ENCODE assay signal across 1 cellular context in the genomic region with DNA sequence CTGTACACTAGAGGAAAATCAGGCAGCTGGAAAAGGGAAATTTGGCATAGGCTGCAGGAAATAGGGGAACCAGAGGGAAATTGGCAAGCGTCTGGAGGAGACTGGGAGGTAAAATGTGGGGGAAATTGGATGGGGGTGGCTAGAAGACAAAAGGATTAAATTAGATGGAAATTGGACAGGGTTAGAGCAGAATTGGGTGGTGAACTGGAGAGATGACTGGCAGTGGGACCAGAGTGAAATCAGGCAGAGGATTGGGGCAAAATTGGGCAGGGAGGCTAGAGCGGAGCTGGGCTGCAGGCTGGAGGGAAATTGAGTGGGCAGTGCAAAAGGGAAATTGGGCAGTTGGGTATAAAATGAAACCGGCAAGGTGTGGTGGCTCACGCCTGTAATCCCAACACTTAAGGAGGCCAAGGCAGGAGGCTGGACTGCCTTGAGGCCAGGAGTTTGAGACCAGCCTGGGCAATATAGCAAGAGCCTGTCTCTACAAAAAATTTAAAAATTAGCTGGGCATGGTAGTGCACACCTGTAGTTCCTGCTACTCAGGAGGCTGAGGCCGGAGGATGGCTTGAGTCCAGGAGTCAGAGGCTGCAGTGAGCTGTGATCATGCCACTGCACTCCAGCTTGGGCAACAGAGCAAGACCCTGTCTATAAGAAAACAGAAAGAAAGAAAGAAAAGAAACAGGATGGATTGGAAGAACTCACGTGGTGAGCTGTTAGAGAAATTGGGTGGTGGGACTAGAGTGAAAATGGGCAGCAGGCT.
TF ChIP-seq lines count a peak whose summit lies in the region.

No MANE protein-coding gene starts in this region.

TF ChIP-seq in A549, 52 proteins besides CTCF, POLR2A, EP300 and RAD21:
- TF ChIP-seq NR3C1 (IDR thresholded peaks at IDR 0.05) (no peak), RFX5 (IDR thresholded peaks at IDR 0.05) (no peak), ZFP36 (IDR thresholded peaks at IDR 0.05; ENCODE audit: borderline replicate concordance, partially characterized antibody) (no peak), GATA3 (IDR thresholded peaks at IDR 0.05; ENCODE audit: borderline replicate concordance) (no peak), HDAC2 (IDR thresholded peaks at IDR 0.05) (no peak), HOXB5 (CRISPR knock-in tag; IDR thresholded peaks at IDR 0.05) (no peak), CBX2 (IDR thresholded peaks at IDR 0.05; ENCODE audit: borderline replicate concordance, low read depth) (no peak), SREBF2 (IDR thresholded peaks at IDR 0.05) (no peak), CBX8 (IDR thresholded peaks at IDR 0.05) (no peak)
- TF ChIP-seq, protein P1, sequence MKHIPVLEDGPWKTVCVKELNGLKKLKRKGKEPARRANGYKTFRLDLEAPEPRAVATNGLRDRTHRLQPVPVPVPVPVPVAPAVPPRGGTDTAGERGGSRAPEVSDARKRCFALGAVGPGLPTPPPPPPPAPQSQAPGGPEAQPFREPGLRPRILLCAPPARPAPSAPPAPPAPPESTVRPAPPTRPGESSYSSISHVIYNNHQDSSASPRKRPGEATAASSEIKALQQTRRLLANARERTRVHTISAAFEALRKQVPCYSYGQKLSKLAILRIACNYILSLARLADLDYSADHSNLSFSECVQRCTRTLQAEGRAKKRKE (CRISPR knock-in tag; IDR thresholded peaks at IDR 0.05; ENCODE audit: low read depth): no peak
- TF ChIP-seq, protein P2, sequence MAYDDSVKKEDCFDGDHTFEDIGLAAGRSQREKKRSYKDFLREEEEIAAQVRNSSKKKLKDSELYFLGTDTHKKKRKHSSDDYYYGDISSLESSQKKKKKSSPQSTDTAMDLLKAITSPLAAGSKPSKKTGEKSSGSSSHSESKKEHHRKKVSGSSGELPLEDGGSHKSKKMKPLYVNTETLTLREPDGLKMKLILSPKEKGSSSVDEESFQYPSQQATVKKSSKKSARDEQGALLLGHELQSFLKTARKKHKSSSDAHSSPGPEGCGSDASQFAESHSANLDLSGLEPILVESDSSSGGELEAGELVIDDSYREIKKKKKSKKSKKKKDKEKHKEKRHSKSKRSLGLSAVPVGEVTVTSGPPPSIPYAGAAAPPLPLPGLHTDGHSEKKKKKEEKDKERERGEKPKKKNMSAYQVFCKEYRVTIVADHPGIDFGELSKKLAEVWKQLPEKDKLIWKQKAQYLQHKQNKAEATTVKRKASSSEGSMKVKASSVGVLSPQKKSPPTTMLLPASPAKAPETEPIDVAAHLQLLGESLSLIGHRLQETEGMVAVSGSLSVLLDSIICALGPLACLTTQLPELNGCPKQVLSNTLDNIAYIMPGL (CRISPR knock-in tag; IDR thresholded peaks at IDR 0.05; ENCODE audit: borderline replicate concordance): no peak
TF ChIP-seq in A549: peak in this region for 0.
